28 cellular contexts compared by ENCODE assay signal in the genomic region with DNA sequence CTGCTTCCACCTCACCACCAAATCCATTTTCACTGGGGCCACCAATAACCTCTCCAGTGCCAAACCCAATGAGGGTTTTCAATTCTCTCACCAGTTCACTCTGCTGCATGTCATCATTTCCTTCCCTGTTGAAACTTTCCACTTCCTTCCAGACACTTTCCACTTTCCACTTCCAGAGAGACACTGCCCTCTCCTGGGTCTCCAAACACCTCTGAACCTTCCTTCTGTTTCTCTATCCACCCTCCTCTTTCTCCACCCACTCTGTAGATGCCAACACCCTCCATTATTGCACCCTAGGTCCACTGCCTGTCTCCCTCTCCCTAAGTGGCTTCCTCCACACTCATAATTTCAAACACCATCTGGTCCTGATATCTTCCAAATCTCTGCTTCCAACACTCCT. TPM values are rescaled to one million over a fixed set of nuclear protein-coding genes. Genes with fewer than 3 reads are reported as not detected.
DNase-seq lines count a peak whose midpoint lies in the region; ATAC-seq, FAIRE-seq and TF ChIP-seq lines count a peak whose summit lies in the region.
"Had no signal": no experiment of that assay in that cellular context is flagged by ENCODE, and none has a peak within 500 bp of the region (broad histone marks: within the 10 kb centered on the region; RNA-seq: fewer than 3 reads in every experiment).

No MANE protein-coding gene starts in this region.

- H3K4me3 ChIP-seq in A549 (no peak overlapping the region), sigmoid colon (no peak overlapping the region)
- H3K4me3 ChIP-seq: cardiac muscle cell, prostate gland, SK-N-MC, upper lobe of left lung had no signal

- H3K4me1 ChIP-seq in A549 (0 out of 3 replicates have a peak, but pooled peaks cover 7% of the 10 kb centered on the region), foreskin keratinocyte (no peaks in the 10 kb centered on the region), sigmoid colon (no peaks in the 10 kb centered on the region)
- H3K4me1 ChIP-seq: BE2C, prostate gland, upper lobe of left lung had no signal

- H3K9me3 ChIP-seq in A549: no peaks in the 10 kb centered on the region
- no peaks in the 10 kb centered on the region for H3K9me3 ChIP-seq in sigmoid colon
- H3K9me3 ChIP-seq: BE2C, Caco-2, prostate gland, upper lobe of left lung had no signal

- TF ChIP-seq CTCF in A549 (IDR thresholded peaks at IDR 0.05): no peak
- peak; percentile 37 for TF ChIP-seq CTCF in foreskin keratinocyte (conservative IDR thresholded peaks at IDR 0.05)
- TF ChIP-seq CTCF in sigmoid colon (IDR thresholded peaks at IDR 0.05): no peak

- no peak for FAIRE-seq in A549 (lab: Jason Lieb, UNC)
- FAIRE-seq: RCC 7860 had no signal

- TF ChIP-seq RAD21 in A549 (conservative IDR thresholded peaks at IDR 0.05 in 1 of 2, IDR thresholded peaks at IDR 0.05 in 1 of 2) (0 out of 5 replicates have a peak, but pooled peaks of 1 of the 2 experiments have one; percentile 13), Ishikawa (IDR thresholded peaks at IDR 0.05; ENCODE audit: low read depth) (peak; percentile 37; the same call in 1 of the 2 replicates)

- ATAC-seq in A549 (peak; percentile 54 to 69), foreskin keratinocyte (no peak), HG02973 (IDR thresholded peaks at IDR 0.05; ENCODE audit: unreplicated experiment) (no peak), left lobe of liver (no peak)
- ATAC-seq: left cardiac atrium had no signal

- POLR2A ChIA-PET in A549 (lab: Yijun Ruan, JAX): no interaction called here

- TF ChIP-seq EP300 in A549 (IDR thresholded peaks at IDR 0.05) (no peak), Ishikawa (IDR thresholded peaks at IDR 0.05; ENCODE audit: borderline replicate concordance) (no peak), sigmoid colon (IDR thresholded peaks at IDR 0.05) (no peak)

- CTCF ChIA-PET in A549 (lab: Yijun Ruan, JAX): interaction anchor here (1.4 kb wide), 2 partner anchors 11 to 68 kb away, joined by 4 read pairs; no protein-coding TSS in a partner anchor

- intact Hi-C loops in sigmoid colon (cut with DNase I): no loop called here

- TF ChIP-seq POLR2A in A549 (IDR thresholded peaks at IDR 0.05; ENCODE audit: low read length) (no peak), sigmoid colon (IDR thresholded peaks at IDR 0.05) (no peak)

- no peak overlapping the region; a peak in 1 of 6 replicates for H3K27ac ChIP-seq in A549
- no peak overlapping the region for H3K27ac ChIP-seq in foreskin keratinocyte
- no peak overlapping the region for H3K27ac ChIP-seq in sigmoid colon
- H3K27ac ChIP-seq: prostate gland, SK-N-MC, upper lobe of left lung, VCaP had no signal

- no peaks in the 10 kb centered on the region for H3K36me3 ChIP-seq in sigmoid colon
- H3K36me3 ChIP-seq: BE2C, cardiac muscle cell, prostate gland, upper lobe of left lung had no signal

- DNase-seq in A549 (ENCODE audit: low read depth in 1 of 2, low spot score in 1 of 2) (no peak), RPMI7951 (ENCODE audit: low read depth) (peak; percentile 5), foreskin keratinocyte (no peak), NCI-H82 (lab: John Stamatoyannopoulos, UW) (no peak), left lobe of liver (ENCODE audit: low spot score) (no peak), sigmoid colon (no peak)
- DNase-seq: activated CD4-positive, alpha-beta T cell treated with anti-CD3 and anti-CD28 coated beads, Interleukin-2, amount 10 ng/mL, durations not matched to agents 7 days and 5 days; activated naive CD4-positive, alpha-beta T cell treated with anti-CD3 and anti-CD28 coated beads, Interleukin-2, amount 10 ng/mL, durations not matched to agents 7 days and 5 days; amygdala; BE2C; dermis blood vessel endothelial cell; DMS79; H7; head of caudate nucleus; left cardiac atrium; NCI-H2029 treated with DMSO at 0.1 percent for 48 hours; NCI-H226; stimulated activated CD8-positive, alpha-beta memory T cell treated with anti-CD3 and anti-CD28 coated beads, Interleukin-4, amount 100 ng/mL, for 48 hours; T-helper 2 cell; upper lobe of left lung had no signal

- H3K4me2 ChIP-seq in A549: no peak overlapping the region

- no peaks in the 10 kb centered on the region for H3K27me3 ChIP-seq in foreskin keratinocyte
- H3K27me3 ChIP-seq in sigmoid colon: no peaks in the 10 kb centered on the region
- H3K27me3 ChIP-seq: BE2C, cardiac muscle cell, upper lobe of left lung had no signal

TF ChIP-seq in A549, 52 proteins besides CTCF, POLR2A, EP300 and RAD21:
- TF ChIP-seq JUNB (IDR thresholded peaks at IDR 0.05): no peak
- TF ChIP-seq, protein P1, sequence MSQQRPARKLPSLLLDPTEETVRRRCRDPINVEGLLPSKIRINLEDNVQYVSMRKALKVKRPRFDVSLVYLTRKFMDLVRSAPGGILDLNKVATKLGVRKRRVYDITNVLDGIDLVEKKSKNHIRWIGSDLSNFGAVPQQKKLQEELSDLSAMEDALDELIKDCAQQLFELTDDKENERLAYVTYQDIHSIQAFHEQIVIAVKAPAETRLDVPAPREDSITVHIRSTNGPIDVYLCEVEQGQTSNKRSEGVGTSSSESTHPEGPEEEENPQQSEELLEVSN (IDR thresholded peaks at IDR 0.05; ENCODE audit: borderline replicate concordance, low read depth): no peak
- TF ChIP-seq POLR2AphosphoS2 (conservative IDR thresholded peaks at IDR 0.05; ENCODE audit: low read length): no peak
- no peak for TF ChIP-seq HOXA7 (CRISPR knock-in tag; IDR thresholded peaks at IDR 0.05)
- no peak for TF ChIP-seq GATA3 (IDR thresholded peaks at IDR 0.05; ENCODE audit: borderline replicate concordance)
- TF ChIP-seq SREBF2 (IDR thresholded peaks at IDR 0.05): no peak
- TF ChIP-seq KDM1A (IDR thresholded peaks at IDR 0.05; ENCODE audit: low read depth): no peak

TF ChIP-seq in Ishikawa, 13 proteins besides CTCF, POLR2A, EP300 and RAD21 (continues in another document):
- no peak for TF ChIP-seq TEAD4 (IDR thresholded peaks at IDR 0.05)
- no peak for TF ChIP-seq CEBPB (IDR thresholded peaks at IDR 0.05)
- no peak for TF ChIP-seq FOXM1 (IDR thresholded peaks at IDR 0.05; ENCODE audit: borderline replicate concordance, low read depth)
- TF ChIP-seq TCF12 (IDR thresholded peaks at IDR 0.05; ENCODE audit: low read depth): no peak
- no peak for TF ChIP-seq NFIC (IDR thresholded peaks at IDR 0.05)
- TF ChIP-seq TAF1 (IDR thresholded peaks at IDR 0.05; ENCODE audit: low read depth): no peak
- TF ChIP-seq, protein P2, sequence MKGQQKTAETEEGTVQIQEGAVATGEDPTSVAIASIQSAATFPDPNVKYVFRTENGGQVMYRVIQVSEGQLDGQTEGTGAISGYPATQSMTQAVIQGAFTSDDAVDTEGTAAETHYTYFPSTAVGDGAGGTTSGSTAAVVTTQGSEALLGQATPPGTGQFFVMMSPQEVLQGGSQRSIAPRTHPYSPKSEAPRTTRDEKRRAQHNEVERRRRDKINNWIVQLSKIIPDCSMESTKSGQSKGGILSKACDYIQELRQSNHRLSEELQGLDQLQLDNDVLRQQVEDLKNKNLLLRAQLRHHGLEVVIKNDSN (IDR thresholded peaks at IDR 0.05): no peak
- TF ChIP-seq ZBTB7A (IDR thresholded peaks at IDR 0.05; ENCODE audit: low read depth): no peak
- TF ChIP-seq, protein P3, sequence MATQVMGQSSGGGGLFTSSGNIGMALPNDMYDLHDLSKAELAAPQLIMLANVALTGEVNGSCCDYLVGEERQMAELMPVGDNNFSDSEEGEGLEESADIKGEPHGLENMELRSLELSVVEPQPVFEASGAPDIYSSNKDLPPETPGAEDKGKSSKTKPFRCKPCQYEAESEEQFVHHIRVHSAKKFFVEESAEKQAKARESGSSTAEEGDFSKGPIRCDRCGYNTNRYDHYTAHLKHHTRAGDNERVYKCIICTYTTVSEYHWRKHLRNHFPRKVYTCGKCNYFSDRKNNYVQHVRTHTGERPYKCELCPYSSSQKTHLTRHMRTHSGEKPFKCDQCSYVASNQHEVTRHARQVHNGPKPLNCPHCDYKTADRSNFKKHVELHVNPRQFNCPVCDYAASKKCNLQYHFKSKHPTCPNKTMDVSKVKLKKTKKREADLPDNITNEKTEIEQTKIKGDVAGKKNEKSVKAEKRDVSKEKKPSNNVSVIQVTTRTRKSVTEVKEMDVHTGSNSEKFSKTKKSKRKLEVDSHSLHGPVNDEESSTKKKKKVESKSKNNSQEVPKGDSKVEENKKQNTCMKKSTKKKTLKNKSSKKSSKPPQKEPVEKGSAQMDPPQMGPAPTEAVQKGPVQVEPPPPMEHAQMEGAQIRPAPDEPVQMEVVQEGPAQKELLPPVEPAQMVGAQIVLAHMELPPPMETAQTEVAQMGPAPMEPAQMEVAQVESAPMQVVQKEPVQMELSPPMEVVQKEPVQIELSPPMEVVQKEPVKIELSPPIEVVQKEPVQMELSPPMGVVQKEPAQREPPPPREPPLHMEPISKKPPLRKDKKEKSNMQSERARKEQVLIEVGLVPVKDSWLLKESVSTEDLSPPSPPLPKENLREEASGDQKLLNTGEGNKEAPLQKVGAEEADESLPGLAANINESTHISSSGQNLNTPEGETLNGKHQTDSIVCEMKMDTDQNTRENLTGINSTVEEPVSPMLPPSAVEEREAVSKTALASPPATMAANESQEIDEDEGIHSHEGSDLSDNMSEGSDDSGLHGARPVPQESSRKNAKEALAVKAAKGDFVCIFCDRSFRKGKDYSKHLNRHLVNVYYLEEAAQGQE (IDR thresholded peaks at IDR 0.05; ENCODE audit: low read depth): no peak
- no peak for TF ChIP-seq YY1 (IDR thresholded peaks at IDR 0.05; ENCODE audit: low read depth)
- TF ChIP-seq EGR1 (IDR thresholded peaks at IDR 0.05): no peak

RNA-seq across cellular contexts. Expression of gene PDE6A, which starts 39.6 kb away (rescaled TPM):
- 0.30 and 0.35 TPM in 2 replicates for polyA plus RNA-seq in A549 (2011; rRNA removed)
- polyA plus RNA-seq in A549 (2012; cell fraction: cytosol; rRNA removed): 0.15 and 0.23 TPM in 2 replicates
- polyA plus RNA-seq in A549 (2012; cell fraction: nucleus; rRNA removed): 0.47 and 0.60 TPM in 2 replicates
- 0.20 to 0.30 TPM (median 0.28 TPM) in 3 replicates for polyA plus RNA-seq in A549 (2017; fragmentation: RNase III; extraction: RNeasy Plus Mini Kit Qiagen cat#74134 plus additional on column Dnase treatment)
- polyA minus RNA-seq in A549 (2011; rRNA and poly(A)+ RNA removed): 0.39 and 0.41 TPM in 2 replicates
- total RNA-seq in RPMI7951 (2014; rRNA removed; shearing (Covaris generic)): 0.10 and 0.12 TPM in 2 replicates
- total RNA-seq in foreskin keratinocyte: not detected in 2 replicates
- polyA plus RNA-seq in foreskin keratinocyte: 0.01 and 0.02 TPM in 2 replicates
- not detected for total RNA-seq in left lobe of liver
- not detected for total RNA-seq in sigmoid colon
- 1 to 10 TPM; 1.6 to 2.8 (median 2.4) TPM for polyA plus RNA-seq in sigmoid colon
- total RNA-seq: activated CD4-positive, alpha-beta T cell treated with anti-CD3 and anti-CD28 coated beads, Interleukin-2, amount 10 ng/mL, durations not matched to agents 7 days and 5 days; cardiac muscle cell; dermis blood vessel endothelial cell; H7; upper lobe of left lung had no signal
- polyA plus RNA-seq: cardiac muscle cell had no signal

RNA-seq across cellular contexts. Expression of gene SLC26A2, which starts 55.6 kb away (rescaled TPM):
- 23.2 and 31.9 TPM in 2 replicates for polyA plus RNA-seq in A549 (2011; rRNA removed)
- 5.2 and 6.7 TPM in 2 replicates for polyA plus RNA-seq in A549 (2012; cell fraction: cytosol; rRNA removed)
- 6.1 and 12.5 TPM in 2 replicates for polyA plus RNA-seq in A549 (2012; cell fraction: nucleus; rRNA removed)
- polyA plus RNA-seq in A549 (2017; fragmentation: RNase III; extraction: RNeasy Plus Mini Kit Qiagen cat#74134 plus additional on column Dnase treatment): 28.4 to 33.5 TPM (median 32.2 TPM) in 3 replicates
- polyA minus RNA-seq in A549 (2011; rRNA and poly(A)+ RNA removed): 49.3 and 53.2 TPM in 2 replicates
- total RNA-seq in RPMI7951 (2014; rRNA removed; shearing (Covaris generic)): 12.5 and 13.6 TPM in 2 replicates
- total RNA-seq in foreskin keratinocyte: 11.0 and 13.4 TPM in 2 replicates
- 2.1 and 2.3 TPM in 2 replicates for polyA plus RNA-seq in foreskin keratinocyte
- 1.3 TPM for total RNA-seq in left lobe of liver
- 10 to 100 TPM in 1 of 4 donors, 1 to 10 TPM in 3; 6.4 to 12.1 (median 7.0) TPM for total RNA-seq in sigmoid colon
- polyA plus RNA-seq in sigmoid colon: 10 to 100 TPM; 40.2 to 88.8 (median 42.8) TPM

Comparison
In these comparisons a context has a peak if more than half of its experiments do, and no peak if none do; other contexts are left out.
1. ATAC-seq: peak in A549 (2 of 2); none in foreskin keratinocyte (single experiment), HG02973 (single experiment) and left lobe of liver (single experiment).